22 cellular contexts compared by ENCODE assay signal in the genomic region with DNA sequence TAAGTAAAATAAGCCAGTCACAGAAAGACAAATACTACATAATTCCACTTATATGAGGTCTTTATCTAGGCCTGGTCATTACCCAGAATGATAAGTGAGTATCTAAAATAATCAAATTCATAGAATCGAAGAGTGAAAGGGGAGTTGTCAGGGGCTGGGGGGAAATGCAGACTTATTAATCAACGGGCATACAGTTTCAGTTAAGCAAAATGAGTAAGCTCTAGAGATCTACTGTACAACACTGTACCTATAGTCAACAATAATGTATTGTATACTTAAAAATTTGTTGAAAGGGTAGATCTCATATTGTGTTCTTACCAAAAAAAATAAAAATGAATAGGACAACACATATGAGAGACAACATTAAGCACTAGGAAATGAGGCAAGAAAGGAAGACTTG. TPM values are rescaled to one million over a fixed set of nuclear protein-coding genes. Genes with fewer than 3 reads are reported as not detected.
DNase-seq lines count a peak whose midpoint lies in the region; ATAC-seq, FAIRE-seq and TF ChIP-seq lines count a peak whose summit lies in the region.
"Had no signal": no experiment of that assay in that cellular context is flagged by ENCODE, and none has a peak within 500 bp of the region (broad histone marks: within the 10 kb centered on the region; RNA-seq: fewer than 3 reads in every experiment).

No MANE protein-coding gene starts in this region.

- TF ChIP-seq POLR2A in GM12892 (IDR thresholded peaks at IDR 0.05; ENCODE audit: low read depth, low read length) = no peak

- no peaks in the 10 kb centered on the region for H3K79me1 ChIP-seq in mesenchymal stem cell (replicated peaks; ENCODE audit: low read length, poor library complexity, severe bottlenecking)

- H2BK120ac ChIP-seq in mesenchymal stem cell (ENCODE audit: low read depth, low read length) = no peak overlapping the region

- H3K4me2 ChIP-seq in mesenchymal stem cell (ENCODE audit: low read length, poor library complexity, severe bottlenecking) = no peak overlapping the region

- H2BK12ac ChIP-seq in mesenchymal stem cell (ENCODE audit: low read length in 2 of 2) = no peak overlapping the region

- TF ChIP-seq CTCF in RWPE2 (IDR thresholded peaks at IDR 0.05; ENCODE audit: poor library complexity, severe bottlenecking) (no peak), mucosa of descending colon (IDR thresholded peaks at IDR 0.05) (no peak)

- no peak overlapping the region for H2BK5ac ChIP-seq in mesenchymal stem cell (ENCODE audit: low read depth, low read length, poor library complexity, severe bottlenecking)

- no peak overlapping the region for H3K23ac ChIP-seq in mesenchymal stem cell (ENCODE audit: low read length in 2 of 2)

- WGBS in mesenchymal stem cell = no CpG with 5 or more reads among the region's 2 CpGs

- H2AK5ac ChIP-seq in mesenchymal stem cell (ENCODE audit: low read length, severe bottlenecking) = no peak overlapping the region

- H4K91ac ChIP-seq in mesenchymal stem cell (ENCODE audit: low read length) = no peak overlapping the region

- no peak overlapping the region for H3K4me3 ChIP-seq in RWPE2 (ENCODE audit: severe bottlenecking)
- H3K4me3 ChIP-seq in mesenchymal stem cell (ENCODE audit: insufficient read depth in 1 of 2, low read depth in 1 of 2, low read length in 2 of 2) = no peak overlapping the region
- H3K4me3 ChIP-seq in mucosa of descending colon = no peak overlapping the region
- H3K4me3 ChIP-seq in HAP-1 = no peak overlapping the region
- H3K4me3 ChIP-seq: skin epidermis, transverse colon had no signal

- H4K8ac ChIP-seq in mesenchymal stem cell (ENCODE audit: low read length) = no peak overlapping the region

- FAIRE-seq in GM12892 (lab: Jason Lieb, UNC) = peak; percentile 40
- FAIRE-seq: D721Med had no signal

- H3K4ac ChIP-seq in mesenchymal stem cell (ENCODE audit: low read depth in 1 of 2, low read length in 2 of 2) = no peak overlapping the region

- H3K4me1 ChIP-seq in RWPE2 (ENCODE audit: insufficient read depth, poor library complexity, severe bottlenecking) (peaks cover 28% of the 10 kb centered on the region), mesenchymal stem cell (ENCODE audit: control insufficient read depth, insufficient read depth, low read depth, low read length) (peaks cover 9% of the 10 kb centered on the region), mucosa of descending colon (ENCODE audit: low read depth) (peaks cover 24% of the 10 kb centered on the region), HAP-1 (peaks cover 17% of the 10 kb centered on the region)

- H3K27ac ChIP-seq in RWPE2 (ENCODE audit: poor library complexity, severe bottlenecking) (peak overlapping the region; percentile 37), mesenchymal stem cell (ENCODE audit: low read length, poor library complexity, severe bottlenecking) (peak overlapping the region; percentile 28)
- H3K27ac ChIP-seq: skin epidermis, transverse colon had no signal

- peak; percentile 8 for ATAC-seq in GM21786 (IDR thresholded peaks at IDR 0.05; ENCODE audit: unreplicated experiment)
- no peak for ATAC-seq in RWPE2 (ENCODE audit: low read depth)
- no peak for ATAC-seq in mucosa of descending colon
- ATAC-seq: left ventricle myocardium superior, Right ventricle myocardium inferior had no signal

- H2BK15ac ChIP-seq in mesenchymal stem cell (ENCODE audit: low read depth, poor library complexity, severe bottlenecking) = no peak overlapping the region

- no peak for DNase-seq in GM12892 (ENCODE audit: insufficient read length)
- no peak for DNase-seq in RWPE2 (ENCODE audit: low spot score)
- DNase-seq in mesenchymal stem cell = no peak
- no peak for DNase-seq in NCI-H345 (lab: John Stamatoyannopoulos, UW)
- DNase-seq in mucosa of descending colon = no peak
- DNase-seq in HAP-1 (ENCODE audit: low spot score in 2 of 2) = no peak
- no peak for DNase-seq in activated naive CD4-positive, alpha-beta T cell treated with anti-CD3 and anti-CD28 coated beads, Interleukin-2, amount 50 U/mL, for 16 hours
- DNase-seq: activated CD4-positive, CD25-positive, alpha-beta regulatory T cell; activated naive CD4-positive, alpha-beta T cell; GDM1; left ventricle myocardium superior; NCI-H1930; transverse colon had no signal

- H3K36me3 ChIP-seq in RWPE2 (ENCODE audit: low read depth) (peaks cover 14% of the 10 kb centered on the region), mesenchymal stem cell (ENCODE audit: control insufficient read depth in 1 of 2, insufficient read depth in 2 of 2, low read depth in 1 of 2, low read length in 2 of 2) (peaks cover 0 to 2% of the 10 kb centered on the region in 2 experiments), mucosa of descending colon (ENCODE audit: low read depth) (no peaks in the 10 kb centered on the region), HAP-1 (replicated peaks) (no peaks in the 10 kb centered on the region; the same call in 1 of the 2 replicates)
- H3K36me3 ChIP-seq: transverse colon had no signal

- H3K14ac ChIP-seq in mesenchymal stem cell (ENCODE audit: low read length in 2 of 2) = no peak overlapping the region

- peak overlapping the region; percentile 30 for H3K9ac ChIP-seq in mesenchymal stem cell (ENCODE audit: low read length)

- in situ Hi-C loops in HAP-1 (cut with MboI; ENCODE audit: low sequenced_read_pairs) = no loop called here

- no peaks in the 10 kb centered on the region for H3K9me3 ChIP-seq in RWPE2 (ENCODE audit: severe bottlenecking)
- H3K9me3 ChIP-seq in mesenchymal stem cell (ENCODE audit: control insufficient read depth, low read length) = no peaks in the 10 kb centered on the region
- no peaks in the 10 kb centered on the region for H3K9me3 ChIP-seq in mucosa of descending colon
- H3K9me3 ChIP-seq in HAP-1 = no peaks in the 10 kb centered on the region
- H3K9me3 ChIP-seq: transverse colon had no signal

- intact Hi-C loops in mucosa of descending colon (cut with DNase I, micrococcal nuclease) = no loop called here

- H3K18ac ChIP-seq in mesenchymal stem cell (ENCODE audit: low read depth in 1 of 2, low read length in 2 of 2) = no peak overlapping the region

- H3K27me3 ChIP-seq in RWPE2 (ENCODE audit: insufficient read depth, poor library complexity, severe bottlenecking) (no peaks in the 10 kb centered on the region), mesenchymal stem cell (ENCODE audit: control insufficient read depth in 1 of 2, insufficient read depth in 1 of 2, low read length in 2 of 2) (no peaks in the 10 kb centered on the region), HAP-1 (ENCODE audit: low read depth) (no peaks in the 10 kb centered on the region)
- H3K27me3 ChIP-seq: transverse colon had no signal

- no peak overlapping the region for H2AFZ ChIP-seq in mesenchymal stem cell (ENCODE audit: low read depth, low read length)

RNA-seq across cellular contexts. Expression of a gene that starts 13.3 kb away (rescaled TPM):
- polyA plus RNA-seq in GM12892 (2012; ENCODE audit: missing spikeins) = 8.7 TPM
- polyA plus RNA-seq in mesenchymal stem cell (2013, experiment 1 of 2) = 26.1 TPM
- 22.8 TPM for polyA plus RNA-seq in mesenchymal stem cell (2013, experiment 2 of 2)
- 10 to 100 TPM; 39.9 to 59.2 (median 45.6) TPM for total RNA-seq in mucosa of descending colon

RNA-seq across cellular contexts. Expression of a gene that starts 27.5 kb away (rescaled TPM):
- polyA plus RNA-seq in GM12892 (2012; ENCODE audit: missing spikeins) = not detected
- polyA plus RNA-seq in mesenchymal stem cell (2013, experiment 1 of 2) = not detected
- not detected for polyA plus RNA-seq in mesenchymal stem cell (2013, experiment 2 of 2)
- not detected for total RNA-seq in mucosa of descending colon
- total RNA-seq: NCI-H460; progenitor cell of endocrine pancreas; T-helper 1 cell treated with Interleukin-12 subunit alpha and Interleukin-12 subunit beta and Interleukin-4 antibody, amounts not matched to agents 30 ng/mL and 1 ng/mL, for 36 hours; transverse colon had no signal
- polyA plus RNA-seq: esophagus, IgD-negative memory B cell had no signal
